In genomic region chr5:147801461-147801860, GRCh38 we compare ENCODE assay signal across 1 cellular context.
TF ChIP-seq lines count a peak whose summit lies in the region.

No MANE protein-coding gene starts in this region.

TF ChIP-seq in HepG2, 621 proteins besides CTCF, POLR2A, EP300 and RAD21:
- no peak for TF ChIP-seq MTF1 (CRISPR knock-in tag; IDR thresholded peaks at IDR 0.05)
- TF ChIP-seq NR2C2 (CRISPR knock-in tag; IDR thresholded peaks at IDR 0.05; ENCODE audit: borderline replicate concordance) = peak; percentile 71
- TF ChIP-seq SOX6 (IDR thresholded peaks at IDR 0.05) = no peak
- TF ChIP-seq SOX6 (CRISPR knock-in tag; IDR thresholded peaks at IDR 0.05) = 0 out of 2 replicates have a peak, but pooled peaks have one; percentile 17
- TF ChIP-seq ZNF17 (CRISPR knock-in tag; IDR thresholded peaks at IDR 0.05) = no peak
- peak; percentile 62 for TF ChIP-seq BCL6 (CRISPR knock-in tag; IDR thresholded peaks at IDR 0.05)
- TF ChIP-seq NR2F2 (IDR thresholded peaks at IDR 0.05; ENCODE audit: borderline replicate concordance, low read depth) = 0 out of 2 replicates have a peak, but pooled peaks have one; percentile 22
- TF ChIP-seq RARA (CRISPR knock-in tag; IDR thresholded peaks at IDR 0.05) = peak; percentile 52; the same call in 1 of the 2 replicates
